8 cellular contexts compared by ENCODE assay signal in the genomic region with DNA sequence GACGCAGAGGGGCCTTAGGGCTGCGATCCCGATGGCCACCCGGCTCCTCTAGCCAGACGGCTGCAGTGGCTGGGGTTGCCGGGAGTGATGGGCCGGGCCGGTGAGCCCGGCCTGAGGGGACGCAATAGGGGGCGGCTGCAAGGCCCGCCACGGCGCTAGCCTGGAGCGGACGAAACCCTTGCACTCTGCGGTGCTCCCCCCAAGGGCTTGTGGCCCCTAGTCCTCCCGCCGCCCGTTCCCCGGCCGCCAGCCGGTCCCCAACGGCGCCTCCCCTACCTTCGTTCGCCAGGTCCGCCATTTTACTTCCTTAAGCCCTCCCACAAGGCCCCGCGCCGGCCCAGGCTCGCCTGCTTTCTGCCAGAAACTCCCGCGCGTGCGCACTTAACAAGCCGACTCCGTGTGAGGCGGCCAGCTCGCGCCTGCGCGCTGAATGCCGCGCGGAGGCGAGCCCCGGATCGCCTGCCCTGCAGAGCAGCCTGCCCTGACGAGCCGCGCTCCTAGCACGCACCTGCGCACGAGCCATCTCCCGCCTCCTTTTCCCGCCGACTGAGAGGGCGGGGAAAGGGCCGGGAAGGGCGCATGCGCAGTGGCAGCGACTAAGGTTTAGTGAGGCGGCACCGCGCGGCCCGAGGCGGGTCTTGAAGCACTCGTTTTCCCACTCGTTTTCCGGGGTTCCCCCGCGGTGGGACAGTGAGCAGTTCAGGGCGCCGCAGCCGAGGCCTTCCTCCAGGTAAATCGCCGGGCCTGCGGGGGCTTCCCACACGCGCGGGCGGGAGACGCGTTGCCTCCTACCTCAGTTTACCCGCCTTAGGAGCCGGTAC.
A peak's percentile ranks its signal among the peaks of the same experiment; 100 is the strongest.
DNase-seq lines count a peak whose midpoint lies in the region; FAIRE-seq and TF ChIP-seq lines count a peak whose summit lies in the region.

RANBP3 (minus strand) TSS at position 356 of the 821 bp plus-strand sequence; CDS start at position 298, 58 bp downstream.

- DNase-seq in EL (peak; percentile 99), H54 (ENCODE audit: insufficient read length, low spot score) (peak; percentile 98), fibroblast of pulmonary artery (ENCODE audit: low read depth) (peak; percentile 100)
- peak; percentile 98 for DNase-seq in activated effector memory CD4-positive, alpha-beta T cell treated with Interleukin-2 at 50 U/mL for 16 hours

- H3K4me1 ChIP-seq in Loucy (ENCODE audit: insufficient read depth, low read length, poor library complexity, severe bottlenecking) = peaks cover 47% of the 10 kb centered on the region

- no peak for FAIRE-seq in H54 (lab: Jason Lieb, UNC)

- peak within 1 kb of the TSS; percentile 93 to 100 (median 98) for H3K4me3 Mint-ChIP-seq in nephron
- H3K4me3 Mint-ChIP-seq in stimulated activated naive CD8-positive, alpha-beta T cell treated with anti-CD3 and anti-CD28 coated beads, Interleukin-15, Interleukin-2, amounts not matched to agents 100 ng/mL and 50 ng/mL, for 24 hours = peak within 1 kb of the TSS; percentile 98

- H4K20me1 ChIP-seq in Loucy (ENCODE audit: insufficient read depth, low read length, poor library complexity, severe bottlenecking) = peaks cover 52% of the 10 kb centered on the region

- peaks cover 49% of the 10 kb centered on the region for H3K4me1 Mint-ChIP-seq in nephron
- H3K4me1 Mint-ChIP-seq in stimulated activated naive CD8-positive, alpha-beta T cell treated with anti-CD3 and anti-CD28 coated beads, Interleukin-15, Interleukin-2, amounts not matched to agents 100 ng/mL and 50 ng/mL, for 24 hours (ENCODE audit: low read depth) = peaks cover 64% of the 10 kb centered on the region

- no peaks in the 10 kb centered on the region for H3K9me2 ChIP-seq in Loucy (replicated peaks; ENCODE audit: low read depth, low read length)

- H3K4me2 ChIP-seq in Loucy (ENCODE audit: low read depth, low read length, poor library complexity, severe bottlenecking) = peak within 1 kb of the TSS; percentile 100

- TF ChIP-seq POLR2A in H54 (IDR thresholded peaks at IDR 0.05; ENCODE audit: low read depth, low read length) = peak; percentile 80
- TF ChIP-seq POLR2A in Raji (IDR thresholded peaks at IDR 0.05; ENCODE audit: insufficient read depth, low read depth, low read length) = peak; percentile 90

- TF ChIP-seq CTCF in Loucy (conservative IDR thresholded peaks at IDR 0.05; ENCODE audit: low read length) (no peak), fibroblast of pulmonary artery (IDR thresholded peaks at IDR 0.05; ENCODE audit: low read length, missing control alignments) (no peak), nephron (IDR thresholded peaks at IDR 0.05; ENCODE audit: unreplicated experiment in 3 of 3) (no peak)

- H3K27me3 Mint-ChIP-seq in nephron (ENCODE audit: low read depth) = no peaks in the 10 kb centered on the region
- no peaks in the 10 kb centered on the region for H3K27me3 Mint-ChIP-seq in stimulated activated naive CD8-positive, alpha-beta T cell treated with anti-CD3 and anti-CD28 coated beads, Interleukin-15, Interleukin-2, amounts not matched to agents 100 ng/mL and 50 ng/mL, for 24 hours

- H3K9me3 Mint-ChIP-seq in nephron = no peaks in the 10 kb centered on the region
- no peaks in the 10 kb centered on the region for H3K9me3 Mint-ChIP-seq in stimulated activated naive CD8-positive, alpha-beta T cell treated with anti-CD3 and anti-CD28 coated beads, Interleukin-15, Interleukin-2, amounts not matched to agents 100 ng/mL and 50 ng/mL, for 24 hours

- H3K4me3 ChIP-seq in Loucy (ENCODE audit: low read length, poor library complexity, severe bottlenecking) (peak within 1 kb of the TSS; percentile 89), fibroblast of pulmonary artery (replicated peaks; ENCODE audit: low read depth, low read length) (peak within 1 kb of the TSS; percentile 81)

- H3K9ac ChIP-seq in Loucy (ENCODE audit: low read depth, low read length, poor library complexity, severe bottlenecking) = peak within 1 kb of the TSS; percentile 93

- H3K9me3 ChIP-seq in Loucy (ENCODE audit: insufficient read depth, low read depth, low read length) = no peaks in the 10 kb centered on the region

- no peaks in the 10 kb centered on the region for H3K27me3 ChIP-seq in Loucy (ENCODE audit: insufficient read depth, low read length, poor library complexity, severe bottlenecking)

- peak within 1 kb of the TSS; percentile 92 to 96 (median 94) for H3K27ac Mint-ChIP-seq in nephron
- H3K27ac Mint-ChIP-seq in stimulated activated naive CD8-positive, alpha-beta T cell treated with anti-CD3 and anti-CD28 coated beads, Interleukin-15, Interleukin-2, amounts not matched to agents 100 ng/mL and 50 ng/mL, for 24 hours = peak within 1 kb of the TSS; percentile 97

- peak within 1 kb of the TSS; percentile 87 for H2AFZ ChIP-seq in Loucy (ENCODE audit: low read length)

- H3K36me3 Mint-ChIP-seq in nephron (ENCODE audit: low read depth) = peaks cover 16% of the 10 kb centered on the region
- H3K36me3 Mint-ChIP-seq in stimulated activated naive CD8-positive, alpha-beta T cell treated with anti-CD3 and anti-CD28 coated beads, Interleukin-15, Interleukin-2, amounts not matched to agents 100 ng/mL and 50 ng/mL, for 24 hours (ENCODE audit: low read depth) = peaks cover 34% of the 10 kb centered on the region

- H3K79me2 ChIP-seq in Loucy (ENCODE audit: insufficient read depth, low read length) = peaks cover 83% of the 10 kb centered on the region

- H3F3A ChIP-seq in Loucy (ENCODE audit: low read depth) = peaks cover 2% of the 10 kb centered on the region; the same call in 1 of the 2 replicates

- H3K36me3 ChIP-seq in Loucy (ENCODE audit: insufficient read depth, low read length) = no peaks in the 10 kb centered on the region

Comparison
In these comparisons a context has a peak if more than half of its experiments do, and no peak if none do; other contexts are left out.
1. Peak in every context shown above with its lines: DNase-seq and H3K4me3 ChIP-seq.